Comparison of ENCODE assay signal across 10 cellular contexts in genomic region chr4:77821775-77822174, GRCh38. TPM values are rescaled to one million over a fixed set of nuclear protein-coding genes. Genes with fewer than 3 reads are reported as not detected.
DNase-seq lines count a peak whose midpoint lies in the region; ATAC-seq and TF ChIP-seq lines count a peak whose summit lies in the region.
"Had no signal": no experiment of that assay in that cellular context is flagged by ENCODE, and none has a peak within 500 bp of the region (broad histone marks: within the 10 kb centered on the region; RNA-seq: fewer than 3 reads in every experiment).

No MANE protein-coding gene starts in this region.

- H2AFZ ChIP-seq in OCI-LY1 (ENCODE audit: low read length) (no peak overlapping the region), mammary epithelial cell (ENCODE audit: low read depth, low read length) (no peak overlapping the region)

- H3K4me2 ChIP-seq in OCI-LY1 (ENCODE audit: low read length) (peak overlapping the region; percentile 72), mammary epithelial cell (ENCODE audit: insufficient read depth, low read depth, low read length) (peak overlapping the region; percentile 93)

- intact Hi-C loops in CD4-positive, alpha-beta memory T cell (cut with micrococcal nuclease), result loop anchor here (10.0 kb wide), 1 partner anchor 747 kb away; the partner anchor contains the start of gene CCNI
- intact Hi-C loops in mammary epithelial cell (cut with micrococcal nuclease), result loop anchor here (2.0 to 5.0 kb wide), 2 partner anchors 79 to 235 kb away; partner anchors contain the start of gene FRAS1
- intact Hi-C loops in psoas muscle (cut with DNase I), result loop anchor here (5.0 kb wide), 2 partner anchors 36 to 44 kb away; no protein-coding TSS in a partner anchor

- dilution Hi-C loops in mammary epithelial cell (cut with HindIII; ENCODE audit: low sequenced_read_pairs), result no loop called here

- POLR2A ChIA-PET in CD4-positive, alpha-beta memory T cell (lab: Charles Lee; ENCODE audit: partially characterized antibody), result interaction anchor here (1.3 to 10.2 kb wide), 5 partner anchors 10 to 38 kb away, joined by 4 to 908 read pairs (median 83); partner anchors contain the start of gene MRPL1

- in situ Hi-C loops in mammary epithelial cell (cut with MboI; ENCODE audit: low sequenced_read_pairs in 2 of 2), result no loop called here

- CTCF ChIA-PET in CD4-positive, alpha-beta memory T cell (lab: Charles Lee; ENCODE audit: partially characterized antibody), result interaction anchor here (0.6 to 2.6 kb wide), 3 partner anchors 31 to 40 kb away, joined by 3 to 43 read pairs (median 15); partner anchors contain the start of gene MRPL1
- CTCF ChIA-PET in mammary epithelial cell (lab: Charles Lee; ENCODE audit: low non-redundant PET), result no interaction called here

- H3K9me2 ChIP-seq in OCI-LY1 (ENCODE audit: low read depth, low read length), result no peaks in the 10 kb centered on the region

- no peaks in the 10 kb centered on the region for H3K27me3 ChIP-seq in CD4-positive, alpha-beta memory T cell (ENCODE audit: insufficient read depth, low read length)
- H3K27me3 ChIP-seq in OCI-LY1 (ENCODE audit: insufficient read depth, low read length), result no peaks in the 10 kb centered on the region
- H3K27me3 ChIP-seq in mammary epithelial cell (ENCODE audit: insufficient read depth, low read length), result no peaks in the 10 kb centered on the region
- no peaks in the 10 kb centered on the region for H3K27me3 ChIP-seq in psoas muscle (ENCODE audit: insufficient read depth in 3 of 3, low read length in 2 of 3)
- H3K27me3 ChIP-seq in MG63, result no peaks in the 10 kb centered on the region; the same call in 1 of the 2 replicates

- peaks cover 29 to 67% (median 45%) of the 10 kb centered on the region in 4 donors for H3K4me1 Mint-ChIP-seq in CD4-positive, alpha-beta memory T cell

- H3K4me3 ChIP-seq in CD4-positive, alpha-beta memory T cell (ENCODE audit: low read length in 2 of 2), result peak overlapping the region in 1 of 2 donors; percentile 80
- H3K4me3 ChIP-seq in OCI-LY1 (ENCODE audit: low read depth, low read length, poor library complexity, severe bottlenecking) (no peak overlapping the region), mammary epithelial cell (replicated peaks in 1 of 3; ENCODE audit: insufficient read depth in 1 of 3, low read depth in 2 of 3, low read length in 3 of 3) (no peak overlapping the region), psoas muscle (peak overlapping the region; percentile 86), MG63 (no peak overlapping the region)

- TF ChIP-seq CTCF in OCI-LY1 (IDR thresholded peaks at IDR 0.05; ENCODE audit: low read length) (no peak), mammary epithelial cell (conservative IDR thresholded peaks at IDR 0.05 in 1 of 2, IDR thresholded peaks at IDR 0.05 in 1 of 2; ENCODE audit: extremely low read depth in 1 of 2, insufficient read depth in 1 of 2, low read depth in 1 of 2, low read length in 2 of 2) (no peak), psoas muscle (IDR thresholded peaks at IDR 0.05) (no peak)

- H3K27ac Mint-ChIP-seq in CD4-positive, alpha-beta memory T cell, result peak overlapping the region; percentile 94 to 100 (median 99)

- no peak overlapping the region for H3K9ac ChIP-seq in OCI-LY1 (ENCODE audit: low read length)
- H3K9ac ChIP-seq in mammary epithelial cell (ENCODE audit: insufficient read depth, low read length), result no peak overlapping the region

- H4K20me1 ChIP-seq in OCI-LY1 (ENCODE audit: insufficient read depth, low read length) (no peaks in the 10 kb centered on the region), mammary epithelial cell (ENCODE audit: insufficient read depth, low read length) (no peaks in the 10 kb centered on the region)

- peak overlapping the region; percentile 98 for H3K27ac ChIP-seq in CD4-positive, alpha-beta memory T cell (ENCODE audit: low read depth, low read length)
- H3K27ac ChIP-seq in OCI-LY1 (ENCODE audit: low read depth, low read length, poor library complexity, severe bottlenecking) (peak overlapping the region; percentile 86), mammary epithelial cell (ENCODE audit: insufficient read depth, low read depth, low read length) (peak overlapping the region; percentile 63), psoas muscle (peak overlapping the region; percentile 96)

- H3K9me3 ChIP-seq in CD4-positive, alpha-beta memory T cell (ENCODE audit: control insufficient read depth in 1 of 2, low read length in 2 of 2), result no peaks in the 10 kb centered on the region
- H3K9me3 ChIP-seq in OCI-LY1 (ENCODE audit: low read length) (no peaks in the 10 kb centered on the region), mammary epithelial cell (replicated peaks; ENCODE audit: insufficient read depth, low read length) (no peaks in the 10 kb centered on the region), psoas muscle (no peaks in the 10 kb centered on the region), MG63 (no peaks in the 10 kb centered on the region)

- no peaks in the 10 kb centered on the region for H3K36me3 ChIP-seq in CD4-positive, alpha-beta memory T cell (ENCODE audit: insufficient read depth, low read length)
- no peaks in the 10 kb centered on the region for H3K36me3 ChIP-seq in OCI-LY1 (ENCODE audit: insufficient read depth, low read length)
- no peaks in the 10 kb centered on the region for H3K36me3 ChIP-seq in mammary epithelial cell (ENCODE audit: insufficient read depth, low read length)
- H3K36me3 ChIP-seq in psoas muscle (ENCODE audit: insufficient read depth in 1 of 2, low read depth in 1 of 2), result no peaks in the 10 kb centered on the region
- no peaks in the 10 kb centered on the region for H3K36me3 ChIP-seq in MG63

- H3K27me3 Mint-ChIP-seq in CD4-positive, alpha-beta memory T cell, result peaks cover 0 to 4% of the 10 kb centered on the region in 2 donors

- no TSS peak for BruUV-seq in mammary epithelial cell (replicated peaks; lab: Mats Ljungman, UMichigan)

- no peak for ATAC-seq in psoas muscle
- no peak for ATAC-seq in HG03139 (IDR thresholded peaks at IDR 0.05; ENCODE audit: unreplicated experiment)
- ATAC-seq: HCT116 had no signal

- H3K4me3 Mint-ChIP-seq in CD4-positive, alpha-beta memory T cell, result peak overlapping the region; percentile 90 to 98 (median 94)

- H3K4me1 ChIP-seq in CD4-positive, alpha-beta memory T cell (ENCODE audit: insufficient read depth, low read length), result peaks cover 62% of the 10 kb centered on the region
- H3K4me1 ChIP-seq in OCI-LY1 (ENCODE audit: insufficient read depth, low read length, severe bottlenecking) (peaks cover 34% of the 10 kb centered on the region), mammary epithelial cell (ENCODE audit: insufficient read depth, low read length) (peaks cover 15% of the 10 kb centered on the region), psoas muscle (peaks cover 33% of the 10 kb centered on the region)

- H3F3A ChIP-seq in OCI-LY1 (ENCODE audit: insufficient read depth, low read length), result no peaks in the 10 kb centered on the region

- WGBS in mammary epithelial cell (ENCODE audit: low coverage, missing lambda C conversion rate), result 44% methylated on average over 1 of the region's 1 CpG
- 19 to 58% (median 29%) methylated on average over 1 of the region's 1 CpG for WGBS in psoas muscle, 3 donors

- H3K79me2 ChIP-seq in OCI-LY1 (ENCODE audit: insufficient read depth, low read length), result peaks cover 16% of the 10 kb centered on the region
- H3K79me2 ChIP-seq in mammary epithelial cell (ENCODE audit: insufficient read depth, low read length), result peaks cover 24% of the 10 kb centered on the region

- peaks cover 4 to 28% of the 10 kb centered on the region in 2 donors for H3K36me3 Mint-ChIP-seq in CD4-positive, alpha-beta memory T cell

- peak; percentile 64 to 82 (median 73) for DNase-seq in CD4-positive, alpha-beta memory T cell
- no peak for DNase-seq in mammary epithelial cell
- DNase-seq in psoas muscle, result no peak
- no peak for DNase-seq in ureter (ENCODE audit: low spot score)
- DNase-seq in MG63, result no peak
- DNase-seq in GOT3 (lab: John Stamatoyannopoulos, UW), result no peak
- DNase-seq: NCI-H226 had no signal

- peaks cover 0 to 12% (median 0%) of the 10 kb centered on the region in 8 donors for H3K9me3 Mint-ChIP-seq in CD4-positive, alpha-beta memory T cell

RNA-seq across cellular contexts. Expression of gene CNOT6L, which starts 2.6 kb away (rescaled TPM):
- 100 to 1,000 TPM; 207 to 225 TPM for total RNA-seq in CD4-positive, alpha-beta memory T cell
- 10 to 100 TPM; 34.3 to 44.9 TPM for polyA plus RNA-seq in CD4-positive, alpha-beta memory T cell
- total RNA-seq in mammary epithelial cell (10 to 100 TPM; 23.3 to 36.5 TPM), psoas muscle (10 to 100 TPM; 18.0 to 23.3 (median 20.2) TPM), ureter (64.7 TPM)
- polyA plus RNA-seq in mammary epithelial cell (10.9 TPM), psoas muscle (1 to 10 TPM; 2.6 to 6.9 (median 3.5) TPM)
- 99.2 TPM for polyA minus RNA-seq in mammary epithelial cell
- total RNA-seq in MG63 (2014; rRNA removed; shearing (Covaris generic); ENCODE audit: low replicate concordance), result 1.9 and 6.1 TPM in 2 replicates

RNA-seq across cellular contexts. Expression of gene MRPL1, which starts 40.9 kb away (rescaled TPM):
- 10 to 100 TPM; 18.6 to 23.3 TPM for total RNA-seq in CD4-positive, alpha-beta memory T cell
- 10 to 100 TPM; 26.7 to 46.4 TPM for polyA plus RNA-seq in CD4-positive, alpha-beta memory T cell
- 10 to 100 TPM; 24.8 to 40.9 TPM for total RNA-seq in mammary epithelial cell
- 20.8 TPM for polyA plus RNA-seq in mammary epithelial cell
- 28.9 TPM for polyA minus RNA-seq in mammary epithelial cell
- 10 to 100 TPM; 28.1 to 49.9 (median 37.8) TPM for total RNA-seq in psoas muscle
- 10 to 100 TPM; 34.1 to 64.6 (median 43.4) TPM for polyA plus RNA-seq in psoas muscle
- 30.5 TPM for total RNA-seq in ureter
- total RNA-seq in MG63 (2014; rRNA removed; shearing (Covaris generic); ENCODE audit: low replicate concordance), result 43.6 and 46.3 TPM in 2 replicates

Comparison
In these comparisons a context has a peak if more than half of its experiments do, and no peak if none do; other contexts are left out.
1. DNase-seq: peak in CD4-positive, alpha-beta memory T cell (5 of 5); none in mammary epithelial cell (single experiment), psoas muscle (0 of 2), ureter (single experiment), MG63 (single experiment) and GOT3 (single experiment).
2. Peak in every context shown above with its lines, with median percentiles within 50 percentile points of each other: H3K27ac ChIP-seq.